25 cellular contexts compared by ENCODE assay signal in the genomic region with DNA sequence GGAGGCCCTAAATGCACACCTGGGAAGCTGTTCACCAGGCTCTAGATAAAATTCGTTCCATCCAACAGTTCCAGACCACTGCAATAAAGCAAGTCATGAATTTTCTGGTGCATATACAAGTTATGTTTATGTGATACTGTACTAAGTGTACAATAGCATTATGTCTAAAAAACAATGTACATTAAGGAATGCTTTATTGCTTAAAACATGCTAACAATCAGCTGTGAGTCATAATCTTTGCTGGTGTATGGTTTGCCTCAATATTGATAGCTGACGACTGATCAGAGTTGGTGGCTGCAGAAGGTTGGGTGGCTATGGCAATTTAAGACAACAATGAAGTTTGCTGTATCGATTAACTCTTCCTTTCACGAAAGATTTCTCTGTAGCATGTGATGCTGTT.
"Had no signal": no experiment of that assay in that cellular context is flagged by ENCODE, and none has a peak within 500 bp of the region (broad histone marks: within the 10 kb centered on the region; RNA-seq: fewer than 3 reads in every experiment).

No MANE protein-coding gene starts in this region.

- H3K27me3 Mint-ChIP-seq: memory B cell; naive B cell; natural killer cell treated with Interleukin-12 subunit alpha and Interleukin-12 subunit beta and Interleukin-15 and Interleukin-18, amount 100 ng/mL, for 72 hours; progenitor cell of endocrine pancreas; stimulated activated memory B cell treated with anti-CD40 and anti-IgM and Interleukin-4, amounts not matched to agents 10 μg/mL and 1 μg/mL and 100 μg/mL, for 72 hours; type B pancreatic cell had no signal

- DNase-seq: cortex of kidney; dorsolateral prefrontal cortex; effector CD4-positive, alpha-beta T cell; endodermal cell; gastrocnemius medialis; head of caudate nucleus; kidney; mucosa of descending colon; naive B cell; stimulated activated CD4-positive, alpha-beta T cell treated with anti-CD3 and anti-CD28 coated beads, Interleukin-2, amount 100 ng/mL, for 24 hours; stimulated activated CD4-positive, alpha-beta T cell treated with anti-CD3 and anti-CD28 coated beads, Interleukin-4, amount 100 ng/mL, for 24 hours; stimulated activated naive CD8-positive, alpha-beta T cell treated with anti-CD3 and anti-CD28 coated beads, Interleukin-15, Interleukin-2, amounts not matched to agents 100 U/mL and 50 U/mL, for 24 hours; substantia nigra; testis; tibial artery had no signal

- H3K9me3 Mint-ChIP-seq: endodermal cell; memory B cell; mesothelial cell of epicardium; naive B cell; natural killer cell treated with Interleukin-12 subunit alpha and Interleukin-12 subunit beta and Interleukin-15 and Interleukin-18, amount 100 ng/mL, for 72 hours; neural crest cell; stimulated activated memory B cell treated with anti-CD40 and anti-IgM and Interleukin-4, amounts not matched to agents 10 μg/mL and 1 μg/mL and 100 μg/mL, for 72 hours; type B pancreatic cell had no signal

- H3K4me1 Mint-ChIP-seq: neural crest cell had no signal

- FAIRE-seq: kidney had no signal

- ATAC-seq: esophagus mucosa; gastrocnemius medialis; left lobe of liver; mucosa of descending colon; natural killer cell treated with Interleukin-12 subunit alpha and Interleukin-12 subunit beta and Interleukin-15 and Interleukin-18, amount 100 ng/mL, for 72 hours; sciatic nerve; stimulated activated memory B cell treated with anti-CD40 and anti-IgM and Interleukin-4, amounts not matched to agents 10 μg/mL and 1 μg/mL and 100 μg/mL, for 72 hours; stimulated activated naive CD8-positive, alpha-beta T cell treated with anti-CD3 and anti-CD28 coated beads, Interleukin-15, Interleukin-2, amounts not matched to agents 100 U/mL and 50 U/mL, for 24 hours had no signal

- H3K4me3 Mint-ChIP-seq: endodermal cell; memory B cell; mesothelial cell of epicardium; naive B cell; natural killer cell treated with Interleukin-12 subunit alpha and Interleukin-12 subunit beta and Interleukin-15 and Interleukin-18, amount 100 ng/mL, for 72 hours; neural crest cell; stimulated activated memory B cell treated with anti-CD40 and anti-IgM and Interleukin-4, amounts not matched to agents 10 μg/mL and 1 μg/mL and 100 μg/mL, for 72 hours; type B pancreatic cell had no signal

- H3K27ac Mint-ChIP-seq: memory B cell; mesothelial cell of epicardium; natural killer cell treated with Interleukin-12 subunit alpha and Interleukin-12 subunit beta and Interleukin-15 and Interleukin-18, amount 100 ng/mL, for 72 hours; progenitor cell of endocrine pancreas; stimulated activated memory B cell treated with anti-CD40 and anti-IgM and Interleukin-4, amounts not matched to agents 10 μg/mL and 1 μg/mL and 100 μg/mL, for 72 hours; type B pancreatic cell had no signal

- H3K36me3 Mint-ChIP-seq: natural killer cell treated with Interleukin-12 subunit alpha and Interleukin-12 subunit beta and Interleukin-15 and Interleukin-18, amount 100 ng/mL, for 72 hours had no signal
